ENCODE assay signal across 1 cellular context in the genomic region with DNA sequence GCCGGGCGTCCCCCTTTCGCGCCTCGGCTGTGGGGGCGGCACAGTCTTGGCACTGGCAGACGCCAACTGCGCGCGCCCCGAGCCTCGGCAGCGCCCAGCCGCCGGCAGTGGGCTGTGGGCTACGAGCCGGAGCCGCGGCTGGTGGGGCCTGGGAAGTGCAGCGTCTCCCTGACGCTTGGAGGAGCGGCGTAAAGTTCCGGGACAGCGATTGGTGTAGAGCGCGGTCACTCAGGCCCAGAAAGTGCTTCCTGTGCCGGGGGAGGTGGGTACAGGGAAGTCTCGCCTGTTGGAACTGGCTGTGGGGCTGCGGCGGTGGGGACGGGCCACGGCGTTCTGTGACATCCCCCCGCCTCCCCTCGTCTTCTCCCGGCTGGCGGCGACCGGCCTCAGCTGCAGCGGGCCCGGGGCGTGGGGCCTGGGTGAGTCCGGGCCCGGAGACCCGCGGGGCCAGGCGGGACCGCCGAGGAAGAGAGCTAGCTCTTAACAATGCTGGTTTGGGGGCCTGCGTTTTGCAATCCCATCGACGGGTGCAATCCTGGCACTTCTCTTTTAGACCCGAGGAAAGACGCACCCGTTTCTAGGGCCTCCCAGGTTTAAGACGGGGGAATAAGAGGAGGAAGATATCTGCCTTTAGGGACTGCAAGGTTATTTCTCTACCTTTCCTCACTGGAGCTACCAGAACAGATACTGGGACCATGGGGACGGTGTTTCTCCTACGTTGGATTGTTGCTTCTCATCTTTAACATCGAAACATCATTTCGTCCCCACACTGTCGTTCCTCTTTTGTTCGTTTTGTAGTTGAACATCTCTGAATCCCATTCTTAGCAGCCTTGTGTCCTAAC.
TF ChIP-seq lines count a peak whose summit lies in the region.

Gene RWDD4, minus strand, starts transcription at position 157 of the 842 bp plus-strand sequence. CDS start 233 bp downstream, outside the sequence.
Gene TRAPPC11, plus strand, starts transcription at position 265 of the 842 bp plus-strand sequence. CDS start 4,575 bp downstream, outside the sequence.

TF ChIP-seq in K562, 482 proteins besides CTCF, POLR2A, EP300 and RAD21 (continued from another document and continues in another):
- peak; percentile 74 for TF ChIP-seq U2AF1 (optimal IDR thresholded peaks at IDR 0.05; ENCODE audit: low read depth, low read length)
- no peak for TF ChIP-seq EWSR1 (IDR thresholded peaks at IDR 0.05; ENCODE audit: borderline replicate concordance, low read depth, partially characterized antibody)
- TF ChIP-seq SNAPC5 (CRISPR knock-in tag; IDR thresholded peaks at IDR 0.05) = no peak
- TF ChIP-seq NCOA2 (IDR thresholded peaks at IDR 0.05; ENCODE audit: partially characterized antibody in 2 of 2) = no peak
- peak; percentile 16; the same call in 1 of the 2 replicates for TF ChIP-seq SAFB (IDR thresholded peaks at IDR 0.05; ENCODE audit: borderline replicate concordance, low read depth, low read length)
- peak; percentile 58 for TF ChIP-seq CBX1 (IDR thresholded peaks at IDR 0.05; ENCODE audit: low read depth)
- TF ChIP-seq ARID1B (IDR thresholded peaks at IDR 0.05) = no peak
- TF ChIP-seq TEAD2 (tag; IDR thresholded peaks at IDR 0.05) = no peak
- no peak for TF ChIP-seq ZFP91 (CRISPR knock-in tag; IDR thresholded peaks at IDR 0.05)
- TF ChIP-seq E2F6 (IDR thresholded peaks at IDR 0.05; ENCODE audit: borderline replicate concordance in 1 of 2, extremely low read depth in 1 of 2, insufficient read depth in 1 of 2, insufficient read length in 1 of 2, low read depth in 1 of 2, low read length in 1 of 2, poor library complexity in 1 of 2, severe bottlenecking in 1 of 2) = no peak
- no peak for TF ChIP-seq ZNF318 (IDR thresholded peaks at IDR 0.05; ENCODE audit: borderline replicate concordance in 1 of 2, low read depth in 1 of 2)
- no peak for TF ChIP-seq ZNF717 (CRISPR knock-in tag; IDR thresholded peaks at IDR 0.05)
- TF ChIP-seq ZNF274 (IDR thresholded peaks at IDR 0.05; ENCODE audit: borderline replicate concordance, low read depth, low read length) = no peak
- no peak for TF ChIP-seq POLR3G (IDR thresholded peaks at IDR 0.05; ENCODE audit: extremely low read depth, insufficient read length, insufficient replicate concordance)
- TF ChIP-seq TAF7 (tag; IDR thresholded peaks at IDR 0.05) = no peak
- TF ChIP-seq ZNF77 (CRISPR knock-in tag; IDR thresholded peaks at IDR 0.05) = no peak
- TF ChIP-seq ZNF174 (CRISPR knock-in tag; IDR thresholded peaks at IDR 0.05) = no peak
- 0 out of 2 replicates have a peak, but pooled peaks have one; percentile 22 for TF ChIP-seq ZNF766 (CRISPR knock-in tag; conservative IDR thresholded peaks at IDR 0.05)
- TF ChIP-seq GABPB1 (CRISPR knock-in tag; IDR thresholded peaks at IDR 0.05) = peak; percentile 94
- no peak for TF ChIP-seq SMARCC2 (IDR thresholded peaks at IDR 0.05; ENCODE audit: low read depth)
- TF ChIP-seq ZNF589 (CRISPR knock-in tag; IDR thresholded peaks at IDR 0.05; ENCODE audit: low read depth) = no peak
- no peak for TF ChIP-seq IRF2 (CRISPR knock-in tag; IDR thresholded peaks at IDR 0.05)
- TF ChIP-seq L3MBTL2 (IDR thresholded peaks at IDR 0.05) = no peak; the same call in 1 of the 2 replicates
- no peak for TF ChIP-seq NFE2 (IDR thresholded peaks at IDR 0.05; ENCODE audit: low read depth)
- no peak for TF ChIP-seq ZNF280B (CRISPR knock-in tag; IDR thresholded peaks at IDR 0.05)
- TF ChIP-seq ZEB2 (IDR thresholded peaks at IDR 0.05) = no peak
- no peak for TF ChIP-seq RUNX1 (IDR thresholded peaks at IDR 0.05; ENCODE audit: low read depth)
- TF ChIP-seq SETDB1 (IDR thresholded peaks at IDR 0.05; ENCODE audit: low read length) = no peak
- no peak for TF ChIP-seq MTA1 (IDR thresholded peaks at IDR 0.05; ENCODE audit: borderline replicate concordance)
- TF ChIP-seq HSF4 (CRISPR knock-in tag; IDR thresholded peaks at IDR 0.05; ENCODE audit: borderline replicate concordance) = no peak
- TF ChIP-seq ETS2 (tag; IDR thresholded peaks at IDR 0.05; ENCODE audit: borderline replicate concordance, poor library complexity, severe bottlenecking) = no peak
- no peak for TF ChIP-seq CCAR2 (IDR thresholded peaks at IDR 0.05; ENCODE audit: low read depth, low read length)
- TF ChIP-seq ZBTB49 (CRISPR knock-in tag; IDR thresholded peaks at IDR 0.05; ENCODE audit: borderline replicate concordance) = no peak
- peak in 1 of 2 experiments; percentile 7; a peak in 1 of 4 replicates for TF ChIP-seq SIN3A (IDR thresholded peaks at IDR 0.05; ENCODE audit: borderline replicate concordance in 2 of 2, control insufficient read depth in 1 of 2, low read depth in 2 of 2, low read length in 2 of 2)
- no peak for TF ChIP-seq STAT5A (IDR thresholded peaks at IDR 0.05; ENCODE audit: borderline replicate concordance, low read length)
- no peak for TF ChIP-seq HLTF (IDR thresholded peaks at IDR 0.05)
- no peak for TF ChIP-seq PTRF (tag; IDR thresholded peaks at IDR 0.05)
- TF ChIP-seq, protein P1, sequence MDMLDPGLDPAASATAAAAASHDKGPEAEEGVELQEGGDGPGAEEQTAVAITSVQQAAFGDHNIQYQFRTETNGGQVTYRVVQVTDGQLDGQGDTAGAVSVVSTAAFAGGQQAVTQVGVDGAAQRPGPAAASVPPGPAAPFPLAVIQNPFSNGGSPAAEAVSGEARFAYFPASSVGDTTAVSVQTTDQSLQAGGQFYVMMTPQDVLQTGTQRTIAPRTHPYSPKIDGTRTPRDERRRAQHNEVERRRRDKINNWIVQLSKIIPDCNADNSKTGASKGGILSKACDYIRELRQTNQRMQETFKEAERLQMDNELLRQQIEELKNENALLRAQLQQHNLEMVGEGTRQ (CRISPR knock-in tag; IDR thresholded peaks at IDR 0.05) = no peak
- TF ChIP-seq THRA (IDR thresholded peaks at IDR 0.05) = no peak
- TF ChIP-seq BRD4 (IDR thresholded peaks at IDR 0.05) = no peak
- TF ChIP-seq ETV6 (IDR thresholded peaks at IDR 0.05; ENCODE audit: borderline replicate concordance in 1 of 2, low read depth in 2 of 2, low read length in 1 of 2) = 0 out of 4 replicates have a peak, but pooled peaks of 1 of the 2 experiments have one; percentile 17
- no peak for TF ChIP-seq ETV6 (CRISPR knock-in tag; IDR thresholded peaks at IDR 0.05; ENCODE audit: borderline replicate concordance)
- peak; percentile 68; the same call in 1 of the 2 replicates for TF ChIP-seq ZBTB7A (IDR thresholded peaks at IDR 0.05; ENCODE audit: borderline replicate concordance, control insufficient read depth, low read depth, low read length)
- TF ChIP-seq MTA2 (IDR thresholded peaks at IDR 0.05; ENCODE audit: low read depth) = no peak
